ENCODE assay signal across 23 cellular contexts in genomic region chr9:133470427-133470924, GRCh38. TPM values are rescaled to one million over a fixed set of nuclear protein-coding genes. Genes with fewer than 3 reads are reported as not detected.
DNase-seq lines count a peak whose midpoint lies in the region; ATAC-seq, FAIRE-seq and TF ChIP-seq lines count a peak whose summit lies in the region.
"Had no signal": no experiment of that assay in that cellular context is flagged by ENCODE, and none has a peak within 500 bp of the region (broad histone marks: within the 10 kb centered on the region; RNA-seq: fewer than 3 reads in every experiment).

No MANE protein-coding gene starts in this region.

- peaks cover 39% of the 10 kb centered on the region for H3K4me1 Mint-ChIP-seq in CD14-positive monocyte
- peaks cover 4 to 14% (median 7%) of the 10 kb centered on the region in 3 donors for H3K4me1 Mint-ChIP-seq in IgD-negative memory B cell
- H3K4me1 Mint-ChIP-seq: stimulated activated effector memory CD8-positive, alpha-beta T cell treated with anti-CD3 and anti-CD28 coated beads, Interleukin-12 subunit alpha, Interleukin-12 subunit beta, amount 100 ng/mL, for 72 hours had no signal

- FAIRE-seq in K562 (lab: Jason Lieb, UNC) = no peak

- CTCF ChIA-PET in K562 (lab: Yijun Ruan, JAX; ENCODE audit: low intra/inter-chr PET ratio) = no interaction called here

- H3K4me2 ChIP-seq in K562 (ENCODE audit: insufficient read depth, low read length) = no peak overlapping the region

- H3K36me3 ChIP-seq in K562 (ENCODE audit: control insufficient read depth, insufficient read depth, low read length) (no peaks in the 10 kb centered on the region), mesodermal cell (ENCODE audit: control insufficient read depth, insufficient read depth, low read length) (peaks cover 48% of the 10 kb centered on the region)

- peaks cover 4 to 58% of the 10 kb centered on the region in 2 experiments; a peak in 4 of 5 replicates for H3K27me3 ChIP-seq in K562 (ENCODE audit: control insufficient read depth in 2 of 2, insufficient read depth in 2 of 2, low read length in 2 of 2)
- H3K27me3 ChIP-seq: esophagus squamous epithelium had no signal

- TF ChIP-seq RAD21 in K562 (CRISPR knock-in tag; conservative IDR thresholded peaks at IDR 0.05 in 1 of 2, IDR thresholded peaks at IDR 0.05 in 1 of 2) = no peak

- in situ Hi-C loops in K562 (cut with MboI) = no loop called here

- H3K4me3 Mint-ChIP-seq in CD14-positive monocyte (no peak overlapping the region), IgD-negative memory B cell (peak overlapping the region in 1 of 4 donors; percentile 22)
- H3K4me3 Mint-ChIP-seq: HFFc6; stimulated activated effector memory CD8-positive, alpha-beta T cell treated with anti-CD3 and anti-CD28 coated beads, Interleukin-12 subunit alpha, Interleukin-12 subunit beta, amount 100 ng/mL, for 72 hours; type B pancreatic cell had no signal

- H3K79me2 ChIP-seq in K562 (ENCODE audit: control insufficient read depth, insufficient read depth, low read length) = no peaks in the 10 kb centered on the region

- WGBS in K562 (ENCODE audit: insufficient coverage, low coverage, missing lambda C conversion rate) = 17% methylated on average over 16 of the region's 16 CpGs
- 84 to 85% methylated on average over 11 to 14 of the region's 16 CpGs for WGBS in mesodermal cell (ENCODE audit: insufficient coverage in 2 of 2), 2 experiments

- POLR2A ChIA-PET in K562 (lab: Yijun Ruan, JAX) = no interaction called here

- H3K9me1 ChIP-seq in K562 (ENCODE audit: control insufficient read depth, insufficient read depth, low read length) = no peaks in the 10 kb centered on the region

- peak; percentile 54 for ATAC-seq in K562
- ATAC-seq: stimulated activated effector memory CD8-positive, alpha-beta T cell treated with anti-CD3 and anti-CD28 coated beads, Interleukin-12 subunit alpha, Interleukin-12 subunit beta, amount 100 ng/mL, for 72 hours had no signal

- H3K4me3 ChIP-seq in K562 (no peak overlapping the region), mesodermal cell (ENCODE audit: extremely low read depth, insufficient read depth, low read length, poor library complexity, severe bottlenecking) (no peak overlapping the region)
- H3K4me3 ChIP-seq: esophagus squamous epithelium had no signal

- H3K9me3 Mint-ChIP-seq in CD14-positive monocyte (no peaks in the 10 kb centered on the region), IgD-negative memory B cell (no peaks in the 10 kb centered on the region)
- H3K9me3 Mint-ChIP-seq: HFFc6; stimulated activated effector memory CD8-positive, alpha-beta T cell treated with anti-CD3 and anti-CD28 coated beads, Interleukin-12 subunit alpha, Interleukin-12 subunit beta, amount 100 ng/mL, for 72 hours; type B pancreatic cell had no signal

- no TSS peak for BruUV-seq in K562 (replicated peaks; lab: Mats Ljungman, UMichigan)

- TF ChIP-seq POLR2A in K562 (conservative IDR thresholded peaks at IDR 0.05) = no peak

- intact Hi-C loops in CD14-positive monocyte (cut with micrococcal nuclease) (loop anchor here in 1 of 2 donors (10.0 kb wide), 1 partner anchor 554 kb away; the partner anchor contains the start of gene BRD3OS), K562 (cut with micrococcal nuclease) (no loop called here)

- peaks cover 2% of the 10 kb centered on the region; the same call in 1 of the 2 replicates for H4K20me1 ChIP-seq in K562 (replicated peaks; ENCODE audit: control insufficient read depth, insufficient read depth, low read length)

- H3K27ac ChIP-seq in K562 (ENCODE audit: extremely low read depth, low read depth, low read length) = no peak overlapping the region
- H3K27ac ChIP-seq in mesodermal cell (ENCODE audit: low read depth, low read length, severe bottlenecking) = peak overlapping the region; percentile 45
- H3K27ac ChIP-seq: esophagus squamous epithelium had no signal

- no peak for TF ChIP-seq CTCF in CD14-positive monocyte (IDR thresholded peaks at IDR 0.05)
- TF ChIP-seq CTCF in K562 (IDR thresholded peaks at IDR 0.05 in 2 of 3, conservative IDR thresholded peaks at IDR 0.05 in 1 of 3; ENCODE audit: insufficient read depth in 2 of 3, low read depth in 1 of 3, low read length in 3 of 3) = no peak

- no peak for TF ChIP-seq EP300 in K562 (IDR thresholded peaks at IDR 0.05; ENCODE audit: low read length)

- H3K27me3 Mint-ChIP-seq in CD14-positive monocyte (ENCODE audit: low read depth in 3 of 3) (peaks cover 0 to 5% (median 1%) of the 10 kb centered on the region in 3 donors), IgD-negative memory B cell (no peaks in the 10 kb centered on the region)
- H3K27me3 Mint-ChIP-seq: type B pancreatic cell had no signal

- peaks cover 0 to 43% of the 10 kb centered on the region in 2 experiments; a peak in 2 of 5 replicates for H3K4me1 ChIP-seq in K562 (replicated peaks in 1 of 2; ENCODE audit: control insufficient read depth in 2 of 2, insufficient read depth in 2 of 2, low read length in 2 of 2)
- peaks cover 3% of the 10 kb centered on the region for H3K4me1 ChIP-seq in mesodermal cell (ENCODE audit: control insufficient read depth, insufficient read depth, low read length, poor library complexity, severe bottlenecking)
- H3K4me1 ChIP-seq: esophagus squamous epithelium had no signal

- H3K27ac Mint-ChIP-seq in CD14-positive monocyte = peak overlapping the region in 5 of 7 donors; percentile 63 to 88 (median 81)
- H3K27ac Mint-ChIP-seq in IgD-negative memory B cell = peak overlapping the region in 2 of 3 donors; percentile 32 to 53
- H3K27ac Mint-ChIP-seq: HFFc6; stimulated activated effector memory CD8-positive, alpha-beta T cell treated with anti-CD3 and anti-CD28 coated beads, Interleukin-12 subunit alpha, Interleukin-12 subunit beta, amount 100 ng/mL, for 72 hours; type B pancreatic cell had no signal

- no peak for DNase-seq in CD14-positive monocyte (ENCODE audit: low spot score)
- DNase-seq in K562 (ENCODE audit: extremely low read depth in 1 of 4, low spot score in 3 of 4) = no peak
- DNase-seq in activated CD4-positive, alpha-beta T cell treated with anti-CD3 and anti-CD28 coated beads, Interleukin-2, amount 50 U/mL, for 48 hours = no peak
- DNase-seq in islet precursor cell = no peak
- no peak for DNase-seq in NCI-H1694 treated with DMSO at 0.1 percent for 48 hours (lab: John Stamatoyannopoulos, UW)
- no peak for DNase-seq in NCI-H526 treated with DMSO at 0.1 percent for 48 hours (lab: John Stamatoyannopoulos, UW)
- DNase-seq: activated CD4-positive, CD25-positive, alpha-beta regulatory T cell treated with anti-CD3 and anti-CD28 coated beads, Interleukin-2, amount 50 U/mL, for 72 hours; activated naive CD4-positive, alpha-beta T cell treated with Interleukin-2 at 50 U/mL for 16 hours; COR-L47; dermis blood vessel endothelial cell; esophagus squamous epithelium; GF-D8; head of caudate nucleus; HFFc6; kidney glomerular epithelial cell; NCI-H187; NCI-H524 had no signal

- H2AFZ ChIP-seq in K562 (ENCODE audit: low read depth, low read length) = no peak overlapping the region

- H3K36me3 Mint-ChIP-seq in CD14-positive monocyte = peaks cover 20 to 37% of the 10 kb centered on the region in 2 donors
- H3K36me3 Mint-ChIP-seq in IgD-negative memory B cell = peaks cover 2% of the 10 kb centered on the region
- H3K36me3 Mint-ChIP-seq: stimulated activated effector memory CD8-positive, alpha-beta T cell treated with anti-CD3 and anti-CD28 coated beads, Interleukin-12 subunit alpha, Interleukin-12 subunit beta, amount 100 ng/mL, for 72 hours; type B pancreatic cell had no signal

- H3K9ac ChIP-seq in K562 (ENCODE audit: insufficient read depth in 1 of 2, low read depth in 2 of 2, low read length in 2 of 2) = 0 out of 4 replicates have a peak overlapping the region, but pooled peaks of 1 of the 2 experiments have one; percentile 60

- H3K9me3 ChIP-seq in K562 (replicated peaks; ENCODE audit: control insufficient read depth, insufficient read depth, low read depth, low read length) = no peaks in the 10 kb centered on the region
- no peaks in the 10 kb centered on the region for H3K9me3 ChIP-seq in mesodermal cell (ENCODE audit: control insufficient read depth, low read length)
- H3K9me3 ChIP-seq: esophagus squamous epithelium had no signal

RNA-seq across cellular contexts. Expression of gene SLC2A6, which starts 8.4 kb away (rescaled TPM):
- 10 to 100 TPM; 43.2 to 60.4 TPM for polyA plus RNA-seq in CD14-positive monocyte
- polyA plus RNA-seq in IgD-negative memory B cell = 65.2 TPM
- total RNA-seq in K562 (2011; cell fraction: chromatin; rRNA removed; ENCODE audit: low replicate concordance) = 0.32 and 1.7 TPM in 2 replicates
- total RNA-seq in K562 (2011; cell fraction: nucleolus; rRNA removed) = 1.2 and 1.8 TPM in 2 replicates
- 0.53 and 1.3 TPM in 2 replicates for total RNA-seq in K562 (2011; cell fraction: nucleoplasm; rRNA removed)
- 0.09 and 0.41 TPM in 2 replicates for total RNA-seq in K562 (2014; rRNA removed)
- total RNA-seq in K562 (2014; rRNA removed; fragmentation: Illumina TruSeq; extraction: Trizol) = 0.04 and 0.06 TPM in 2 replicates
- total RNA-seq in K562 (2015; rRNA removed; fragmentation: Illumina TruSeq; extraction: Trizol) = 0.04 TPM in 1 of 2 replicates, not detected in the other
- total RNA-seq in K562 (2021) = 0.16 and 0.38 TPM in 2 replicates
- 0.08 and 0.22 TPM in 2 replicates for polyA plus RNA-seq in K562 (2011; rRNA removed)
- 0.19 and 0.58 TPM in 2 replicates for polyA plus RNA-seq in K562 (2011; cell fraction: cytosol; rRNA removed)
- 0.32 and 0.61 TPM in 2 replicates for polyA plus RNA-seq in K562 (2011; cell fraction: nucleus; rRNA removed)
- 0.17 and 0.24 TPM in 2 replicates for polyA plus RNA-seq in K562 (2012)
- polyA plus RNA-seq in K562 (2014; fragmentation: Illumina TruSeq; extraction: Trizol) = not detected in 2 replicates
- not detected for polyA plus RNA-seq in K562 (2014; fragmentation: Nextera tagmentation; extraction: Ambion mirVana)
- 0.27 and 0.39 TPM in 2 replicates for polyA plus RNA-seq in K562 (2014; rRNA removed)
- 0.09 and 0.21 TPM in 2 replicates for polyA minus RNA-seq in K562 (2011; rRNA and poly(A)+ RNA removed)
- 0.48 and 0.64 TPM in 2 replicates for polyA minus RNA-seq in K562 (2011; cell fraction: cytosol; rRNA and poly(A)+ RNA removed)
- polyA minus RNA-seq in K562 (2011; cell fraction: nucleus; rRNA and poly(A)+ RNA removed) = 0.81 and 1.4 TPM in 2 replicates
- 18.3 TPM for polyA plus RNA-seq in mesodermal cell (2013, experiment 1 of 2)
- polyA plus RNA-seq in mesodermal cell (2013, experiment 2 of 2) = 15.1 TPM

RNA-seq across cellular contexts. Expression of gene CACFD1, which starts 10.7 kb away (rescaled TPM):
- polyA plus RNA-seq in CD14-positive monocyte (1 to 10 TPM; 5.0 to 5.1 TPM), IgD-negative memory B cell (15.9 TPM), K562 (2011; rRNA removed) (0.87 and 1.2 TPM in 2 replicates), K562 (2014; fragmentation: Illumina TruSeq; extraction: Trizol) (0.16 and 0.37 TPM in 2 replicates), K562 (2014; fragmentation: Nextera tagmentation; extraction: Ambion mirVana) (not detected), K562 (2014; rRNA removed) (1.1 and 1.4 TPM in 2 replicates)
- 2.9 and 4.1 TPM in 2 replicates for total RNA-seq in K562 (2011; cell fraction: chromatin; rRNA removed; ENCODE audit: low replicate concordance)
- total RNA-seq in K562 (2011; cell fraction: nucleolus; rRNA removed) = 3.4 and 4.7 TPM in 2 replicates
- 3.2 and 5.5 TPM in 2 replicates for total RNA-seq in K562 (2011; cell fraction: nucleoplasm; rRNA removed)
- total RNA-seq in K562 (2014; rRNA removed) (1.1 and 1.2 TPM in 2 replicates), K562 (2014; rRNA removed; fragmentation: Illumina TruSeq; extraction: Trizol) (0.11 and 0.13 TPM in 2 replicates), K562 (2015; rRNA removed; fragmentation: Illumina TruSeq; extraction: Trizol) (0.54 and 0.64 TPM in 2 replicates), K562 (2021) (1.4 and 1.8 TPM in 2 replicates)
- polyA plus RNA-seq in K562 (2011; cell fraction: cytosol; rRNA removed) = 0.77 and 1.1 TPM in 2 replicates
- polyA plus RNA-seq in K562 (2011; cell fraction: nucleus; rRNA removed) = 1.3 and 2.3 TPM in 2 replicates
- polyA plus RNA-seq in K562 (2012) = 0.89 and 3.8 TPM in 2 replicates
- polyA minus RNA-seq in K562 (2011; rRNA and poly(A)+ RNA removed) = 0.57 and 0.70 TPM in 2 replicates
- polyA minus RNA-seq in K562 (2011; cell fraction: cytosol; rRNA and poly(A)+ RNA removed) = 0.67 and 0.82 TPM in 2 replicates
- 1.7 and 1.8 TPM in 2 replicates for polyA minus RNA-seq in K562 (2011; cell fraction: nucleus; rRNA and poly(A)+ RNA removed)
- polyA plus RNA-seq in mesodermal cell (2013, experiment 1 of 2) = 14.7 TPM
- 12.6 TPM for polyA plus RNA-seq in mesodermal cell (2013, experiment 2 of 2)

RNA-seq across cellular contexts. Expression of gene ADAMTS13, which starts 48.3 kb away (rescaled TPM):
- polyA plus RNA-seq in CD14-positive monocyte = not detected
- 0.35 TPM for polyA plus RNA-seq in IgD-negative memory B cell
- 0.51 and 1.4 TPM in 2 replicates for total RNA-seq in K562 (2011; cell fraction: chromatin; rRNA removed; ENCODE audit: low replicate concordance)
- 0.53 and 0.83 TPM in 2 replicates for total RNA-seq in K562 (2011; cell fraction: nucleolus; rRNA removed)
- 0.44 and 1.4 TPM in 2 replicates for total RNA-seq in K562 (2011; cell fraction: nucleoplasm; rRNA removed)
- 0.04 TPM in 1 of 2 replicates, not detected in the other for total RNA-seq in K562 (2014; rRNA removed)
- total RNA-seq in K562 (2014; rRNA removed; fragmentation: Illumina TruSeq; extraction: Trizol) = not detected in 2 replicates
- 0.04 TPM in 1 of 2 replicates, not detected in the other for total RNA-seq in K562 (2015; rRNA removed; fragmentation: Illumina TruSeq; extraction: Trizol)
- total RNA-seq in K562 (2021) = 0.07 TPM in 1 of 2 replicates, not detected in the other
- 0.16 and 0.20 TPM in 2 replicates for polyA plus RNA-seq in K562 (2011; rRNA removed)
- polyA plus RNA-seq in K562 (2011; cell fraction: cytosol; rRNA removed) = 0.10 and 0.16 TPM in 2 replicates
- 1.2 and 1.3 TPM in 2 replicates for polyA plus RNA-seq in K562 (2011; cell fraction: nucleus; rRNA removed)
- polyA plus RNA-seq in K562 (2012) = 0.29 and 1.0 TPM in 2 replicates
- polyA plus RNA-seq in K562 (2014; fragmentation: Illumina TruSeq; extraction: Trizol) = 0.03 TPM in 1 of 2 replicates, not detected in the other
- polyA plus RNA-seq in K562 (2014; fragmentation: Nextera tagmentation; extraction: Ambion mirVana) = not detected
- 0.04 and 0.26 TPM in 2 replicates for polyA plus RNA-seq in K562 (2014; rRNA removed)
- not detected in 2 replicates for polyA minus RNA-seq in K562 (2011; rRNA and poly(A)+ RNA removed)
- not detected in 2 replicates for polyA minus RNA-seq in K562 (2011; cell fraction: cytosol; rRNA and poly(A)+ RNA removed)
- polyA minus RNA-seq in K562 (2011; cell fraction: nucleus; rRNA and poly(A)+ RNA removed) = 0.33 and 0.40 TPM in 2 replicates
- 17.5 TPM for polyA plus RNA-seq in mesodermal cell (2013, experiment 1 of 2)
- 18.4 TPM for polyA plus RNA-seq in mesodermal cell (2013, experiment 2 of 2)

RNA-seq across cellular contexts. Expression of gene REXO4, which starts 52.7 kb away (rescaled TPM):
- polyA plus RNA-seq in CD14-positive monocyte (1 to 10 TPM; 3.0 to 4.2 TPM), IgD-negative memory B cell (31.6 TPM), K562 (2011; rRNA removed) (23.9 and 29.2 TPM in 2 replicates), K562 (2014; fragmentation: Illumina TruSeq; extraction: Trizol) (40.9 and 45.1 TPM in 2 replicates), K562 (2014; fragmentation: Nextera tagmentation; extraction: Ambion mirVana) (1 to 10 TPM; 3.4 to 5.0 TPM), K562 (2014; rRNA removed) (58.8 and 62.3 TPM in 2 replicates)
- total RNA-seq in K562 (2011; cell fraction: chromatin; rRNA removed; ENCODE audit: low replicate concordance) = 33.3 and 49.1 TPM in 2 replicates
- 33.0 and 38.9 TPM in 2 replicates for total RNA-seq in K562 (2011; cell fraction: nucleolus; rRNA removed)
- total RNA-seq in K562 (2011; cell fraction: nucleoplasm; rRNA removed) = 25.6 and 35.8 TPM in 2 replicates
- total RNA-seq in K562 (2014; rRNA removed) (70.5 and 72.9 TPM in 2 replicates), K562 (2014; rRNA removed; fragmentation: Illumina TruSeq; extraction: Trizol) (19.6 and 21.6 TPM in 2 replicates), K562 (2015; rRNA removed; fragmentation: Illumina TruSeq; extraction: Trizol) (31.1 and 31.3 TPM in 2 replicates), K562 (2021) (56.4 and 57.9 TPM in 2 replicates)
- 26.2 and 39.1 TPM in 2 replicates for polyA plus RNA-seq in K562 (2011; cell fraction: cytosol; rRNA removed)
- polyA plus RNA-seq in K562 (2011; cell fraction: nucleus; rRNA removed) = 19.8 and 27.2 TPM in 2 replicates
- polyA plus RNA-seq in K562 (2012) = 22.0 and 39.1 TPM in 2 replicates
- polyA minus RNA-seq in K562 (2011; rRNA and poly(A)+ RNA removed) = 22.5 and 31.4 TPM in 2 replicates
- 17.9 and 24.8 TPM in 2 replicates for polyA minus RNA-seq in K562 (2011; cell fraction: cytosol; rRNA and poly(A)+ RNA removed)
- polyA minus RNA-seq in K562 (2011; cell fraction: nucleus; rRNA and poly(A)+ RNA removed) = 13.6 and 16.7 TPM in 2 replicates
- 25.7 TPM for polyA plus RNA-seq in mesodermal cell (2013, experiment 1 of 2)
- polyA plus RNA-seq in mesodermal cell (2013, experiment 2 of 2) = 23.7 TPM

RNA-seq across cellular contexts. Expression of gene MYMK, which starts 54.3 kb away (rescaled TPM):
- polyA plus RNA-seq in CD14-positive monocyte (not detected), IgD-negative memory B cell (not detected), K562 (2011; rRNA removed) (not detected in 2 replicates), K562 (2014; fragmentation: Illumina TruSeq; extraction: Trizol) (not detected in 2 replicates), K562 (2014; fragmentation: Nextera tagmentation; extraction: Ambion mirVana) (not detected), K562 (2014; rRNA removed) (not detected in 2 replicates)
- not detected in 2 replicates for total RNA-seq in K562 (2011; cell fraction: chromatin; rRNA removed; ENCODE audit: low replicate concordance)
- total RNA-seq in K562 (2011; cell fraction: nucleolus; rRNA removed) = not detected in 2 replicates
- total RNA-seq in K562 (2011; cell fraction: nucleoplasm; rRNA removed) = not detected in 2 replicates
- total RNA-seq in K562 (2014; rRNA removed) (not detected in 2 replicates), K562 (2014; rRNA removed; fragmentation: Illumina TruSeq; extraction: Trizol) (not detected in 2 replicates), K562 (2015; rRNA removed; fragmentation: Illumina TruSeq; extraction: Trizol) (not detected in 2 replicates), K562 (2021) (not detected in 2 replicates)
- not detected in 2 replicates for polyA plus RNA-seq in K562 (2011; cell fraction: cytosol; rRNA removed)
- not detected in 2 replicates for polyA plus RNA-seq in K562 (2011; cell fraction: nucleus; rRNA removed)
- polyA plus RNA-seq in K562 (2012) = not detected in 2 replicates
- polyA minus RNA-seq in K562 (2011; rRNA and poly(A)+ RNA removed) = not detected in 2 replicates
- not detected in 2 replicates for polyA minus RNA-seq in K562 (2011; cell fraction: cytosol; rRNA and poly(A)+ RNA removed)
- polyA minus RNA-seq in K562 (2011; cell fraction: nucleus; rRNA and poly(A)+ RNA removed) = not detected in 2 replicates
- not detected for polyA plus RNA-seq in mesodermal cell (2013, experiment 1 of 2)
- polyA plus RNA-seq in mesodermal cell (2013, experiment 2 of 2) = not detected
- total RNA-seq: dermis blood vessel endothelial cell; esophagus squamous epithelium; HFFc6; T-helper 1 cell treated with Interleukin-12 subunit alpha and Interleukin-12 subunit beta and Interleukin-4 antibody, amounts not matched to agents 30 ng/mL and 1 ng/mL, for 36 hours had no signal
- polyA plus RNA-seq: AG04450 had no signal

Comparison
In these comparisons a context has a peak if more than half of its experiments do, and no peak if none do; other contexts are left out.
1. RNA of gene SLC2A6, which starts 8.4 kb away (polyA plus RNA-seq): 65.2 TPM in IgD-negative memory B cell (single experiment) and 43.2 to 60.4 TPM in CD14-positive monocyte; 0.08 to 0.61 TPM in K562; every median in the first group is over 10 times any median in the second.